ENCODE assay signal across 20 cellular contexts in genomic region chr11:74283580-74284180, GRCh38. TPM values are rescaled to one million over a fixed set of nuclear protein-coding genes. Genes with fewer than 3 reads are reported as not detected.
DNase-seq lines count a peak whose midpoint lies in the region; ATAC-seq lines count a peak whose summit lies in the region.
"Had no signal": no experiment of that assay in that cellular context is flagged by ENCODE, and none has a peak within 500 bp of the region (broad histone marks: within the 10 kb centered on the region; RNA-seq: fewer than 3 reads in every experiment).

No MANE protein-coding gene starts in this region.

- H3K4me1 ChIP-seq in ACC112 (ENCODE audit: control insufficient read depth, insufficient read depth, low read length, unreplicated experiment) = peaks cover 35% of the 10 kb centered on the region

- no peak overlapping the region for H2AFZ ChIP-seq in ACC112 (ENCODE audit: low read length, unreplicated experiment)

- 0 out of 2 replicates have a peak, but pooled peaks cover 9% of the 10 kb centered on the region for H3K36me3 ChIP-seq in ACC112 (ENCODE audit: insufficient read depth, low read length)
- H3K36me3 ChIP-seq: BLaER1 treated with 17β-estradiol and CSF1 and Interleukin-3, amounts not matched to agents 10 nM and 100 nM had no signal

- H3K79me2 ChIP-seq in ACC112 (ENCODE audit: control insufficient read depth, insufficient read depth, low read length, unreplicated experiment) = no peaks in the 10 kb centered on the region

- H3K27ac ChIP-seq in ACC112 (ENCODE audit: low read depth, low read length) = peak overlapping the region; percentile 38; the same call in 1 of the 2 replicates
- H3K27ac ChIP-seq: BLaER1 treated with 17β-estradiol and CSF1 and Interleukin-3, amounts not matched to agents 10 nM and 100 nM had no signal

- DNase-seq in DMS53 (lab: John Stamatoyannopoulos, UW) = peak; percentile 92
- DNase-seq in NCI-H69 (lab: John Stamatoyannopoulos, UW) = peak; percentile 51
- no peak for DNase-seq in left colon
- DNase-seq in cerebellar cortex (ENCODE audit: low spot score) = no peak
- DNase-seq: Calu3; CD8-positive, alpha-beta T cell; DMS153; GF-D8; MM.1S; NCI-H1048; NCI-H1417 treated with DMSO at 0.1 percent for 48 hours; NCI-H187 treated with DMSO at 0.1 percent for 48 hours; NCI-H226; SIG-M5; T-cell had no signal

- H3K27me3 ChIP-seq in ACC112 (ENCODE audit: insufficient read depth, low read length) = no peaks in the 10 kb centered on the region
- H3K27me3 ChIP-seq: BLaER1 treated with 17β-estradiol and CSF1 and Interleukin-3, amounts not matched to agents 10 nM and 100 nM had no signal

- ATAC-seq in left colon (peak; percentile 92), GM18868 (IDR thresholded peaks at IDR 0.05; ENCODE audit: unreplicated experiment) (no peak), GM21360 (IDR thresholded peaks at IDR 0.05; ENCODE audit: unreplicated experiment) (no peak)
- ATAC-seq: CD8-positive, alpha-beta T cell; Panc1 had no signal

- intact Hi-C loops in left colon (cut with DNase I, micrococcal nuclease) = no loop called here

- no peak overlapping the region for H3K4me3 ChIP-seq in ACC112 (ENCODE audit: low read depth, low read length)
- H3K4me3 ChIP-seq: BLaER1 treated with 17β-estradiol and CSF1 and Interleukin-3, amounts not matched to agents 10 nM and 100 nM had no signal

RNA-seq across cellular contexts. Expression of gene P4HA3, which starts 27.8 kb away (rescaled TPM):
- total RNA-seq in left colon = under 1 TPM; 0.25 to 0.27 TPM
- total RNA-seq: Calu3; CD8-positive, alpha-beta T cell; T-cell had no signal

Comparison
In these comparisons a context has a peak if more than half of its experiments do, and no peak if none do; other contexts are left out.
1. DNase-seq: peak in DMS53 (single experiment) and NCI-H69 (single experiment); none in left colon (0 of 2) and cerebellar cortex (single experiment).